Comparison of ENCODE assay signal across 1 cellular context in genomic region chr4:188665466-188665865, GRCh38.
TF ChIP-seq lines count a peak whose summit lies in the region.

No MANE protein-coding gene starts in this region.

TF ChIP-seq in H1, 55 proteins besides CTCF, POLR2A, EP300 and RAD21 (continued from another document):
- TF ChIP-seq CREB1 (IDR thresholded peaks at IDR 0.05) (no peak), MAFK (IDR thresholded peaks at IDR 0.05; ENCODE audit: low read depth, low read length) (no peak), POLR2AphosphoS5 (IDR thresholded peaks at IDR 0.05; ENCODE audit: low read depth, low read length) (no peak), SIRT6 (IDR thresholded peaks at IDR 0.05; ENCODE audit: low read length) (no peak), HDAC6 (IDR thresholded peaks at IDR 0.05; ENCODE audit: low read depth, low read length) (no peak), BRCA1 (IDR thresholded peaks at IDR 0.05; ENCODE audit: low read depth, low read length) (no peak)
